1 cellular context compared by ENCODE assay signal in the genomic region with DNA sequence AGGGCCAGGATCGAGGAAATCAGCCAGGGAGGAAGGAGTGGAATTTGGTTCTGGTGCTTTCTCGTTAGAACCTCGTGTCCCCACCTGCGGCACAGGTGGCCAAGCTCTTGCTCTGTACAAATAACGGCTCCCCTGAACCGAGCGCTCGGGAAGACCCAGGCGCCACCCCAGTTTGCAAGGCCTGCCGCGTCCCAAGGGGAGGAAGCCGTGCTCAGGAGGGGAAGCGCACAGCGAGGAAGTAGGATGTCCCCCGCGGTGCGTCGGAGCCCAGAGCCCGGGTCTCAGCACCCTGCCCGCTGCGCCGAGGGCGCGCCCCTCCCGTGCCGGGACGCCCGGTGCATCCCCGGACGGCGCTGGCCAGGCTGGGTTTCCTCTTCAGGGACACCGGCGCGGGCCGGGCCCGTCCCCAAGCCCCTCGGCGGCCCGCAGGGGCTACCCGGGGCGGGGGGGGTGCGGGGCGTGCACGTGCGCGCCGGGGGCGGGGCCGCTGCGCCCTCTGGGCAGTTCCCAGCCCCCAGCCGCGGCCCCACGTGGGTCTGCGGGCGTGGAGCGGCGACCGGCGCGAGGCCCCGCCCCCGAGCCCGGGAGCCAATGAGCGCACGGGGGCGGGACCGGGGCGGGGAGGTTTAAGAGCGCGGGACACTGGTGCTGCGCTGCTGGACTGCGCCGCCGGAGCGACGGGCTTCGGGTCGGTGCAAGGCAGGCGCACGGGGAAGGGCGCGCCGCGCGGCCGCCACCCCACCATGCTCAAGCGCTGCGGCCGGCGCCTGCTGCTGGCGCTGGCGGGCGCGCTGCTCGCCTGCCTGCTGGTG.
TF ChIP-seq lines count a peak whose summit lies in the region.

A gene with protein sequence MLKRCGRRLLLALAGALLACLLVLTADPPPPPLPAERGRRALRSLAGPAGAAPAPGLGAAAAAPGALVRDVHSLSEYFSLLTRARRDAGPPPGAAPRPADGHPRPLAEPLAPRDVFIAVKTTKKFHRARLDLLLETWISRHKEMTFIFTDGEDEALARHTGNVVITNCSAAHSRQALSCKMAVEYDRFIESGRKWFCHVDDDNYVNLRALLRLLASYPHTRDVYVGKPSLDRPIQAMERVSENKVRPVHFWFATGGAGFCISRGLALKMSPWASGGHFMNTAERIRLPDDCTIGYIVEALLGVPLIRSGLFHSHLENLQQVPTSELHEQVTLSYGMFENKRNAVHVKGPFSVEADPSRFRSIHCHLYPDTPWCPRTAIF (plus strand): TSS at position 656 of the 812 bp plus-strand sequence. CDS start 88 bp downstream, at position 744.

TF ChIP-seq in SK-N-SH, 30 proteins besides CTCF, POLR2A, EP300 and RAD21 (continued from another document):
- TF ChIP-seq, protein P1, sequence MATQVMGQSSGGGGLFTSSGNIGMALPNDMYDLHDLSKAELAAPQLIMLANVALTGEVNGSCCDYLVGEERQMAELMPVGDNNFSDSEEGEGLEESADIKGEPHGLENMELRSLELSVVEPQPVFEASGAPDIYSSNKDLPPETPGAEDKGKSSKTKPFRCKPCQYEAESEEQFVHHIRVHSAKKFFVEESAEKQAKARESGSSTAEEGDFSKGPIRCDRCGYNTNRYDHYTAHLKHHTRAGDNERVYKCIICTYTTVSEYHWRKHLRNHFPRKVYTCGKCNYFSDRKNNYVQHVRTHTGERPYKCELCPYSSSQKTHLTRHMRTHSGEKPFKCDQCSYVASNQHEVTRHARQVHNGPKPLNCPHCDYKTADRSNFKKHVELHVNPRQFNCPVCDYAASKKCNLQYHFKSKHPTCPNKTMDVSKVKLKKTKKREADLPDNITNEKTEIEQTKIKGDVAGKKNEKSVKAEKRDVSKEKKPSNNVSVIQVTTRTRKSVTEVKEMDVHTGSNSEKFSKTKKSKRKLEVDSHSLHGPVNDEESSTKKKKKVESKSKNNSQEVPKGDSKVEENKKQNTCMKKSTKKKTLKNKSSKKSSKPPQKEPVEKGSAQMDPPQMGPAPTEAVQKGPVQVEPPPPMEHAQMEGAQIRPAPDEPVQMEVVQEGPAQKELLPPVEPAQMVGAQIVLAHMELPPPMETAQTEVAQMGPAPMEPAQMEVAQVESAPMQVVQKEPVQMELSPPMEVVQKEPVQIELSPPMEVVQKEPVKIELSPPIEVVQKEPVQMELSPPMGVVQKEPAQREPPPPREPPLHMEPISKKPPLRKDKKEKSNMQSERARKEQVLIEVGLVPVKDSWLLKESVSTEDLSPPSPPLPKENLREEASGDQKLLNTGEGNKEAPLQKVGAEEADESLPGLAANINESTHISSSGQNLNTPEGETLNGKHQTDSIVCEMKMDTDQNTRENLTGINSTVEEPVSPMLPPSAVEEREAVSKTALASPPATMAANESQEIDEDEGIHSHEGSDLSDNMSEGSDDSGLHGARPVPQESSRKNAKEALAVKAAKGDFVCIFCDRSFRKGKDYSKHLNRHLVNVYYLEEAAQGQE (IDR thresholded peaks at IDR 0.05; ENCODE audit: low read depth, low read length) = peak; percentile 79
- no peak for TF ChIP-seq ELF1 (IDR thresholded peaks at IDR 0.05)
- peak; percentile 69 for TF ChIP-seq NRF1 (IDR thresholded peaks at IDR 0.05; ENCODE audit: low read depth, low read length)
- TF ChIP-seq SIN3A (IDR thresholded peaks at IDR 0.05; ENCODE audit: borderline replicate concordance, low read depth, low read length) = peak; percentile 81; the same call in 1 of the 2 replicates
- TF ChIP-seq, protein P2, sequence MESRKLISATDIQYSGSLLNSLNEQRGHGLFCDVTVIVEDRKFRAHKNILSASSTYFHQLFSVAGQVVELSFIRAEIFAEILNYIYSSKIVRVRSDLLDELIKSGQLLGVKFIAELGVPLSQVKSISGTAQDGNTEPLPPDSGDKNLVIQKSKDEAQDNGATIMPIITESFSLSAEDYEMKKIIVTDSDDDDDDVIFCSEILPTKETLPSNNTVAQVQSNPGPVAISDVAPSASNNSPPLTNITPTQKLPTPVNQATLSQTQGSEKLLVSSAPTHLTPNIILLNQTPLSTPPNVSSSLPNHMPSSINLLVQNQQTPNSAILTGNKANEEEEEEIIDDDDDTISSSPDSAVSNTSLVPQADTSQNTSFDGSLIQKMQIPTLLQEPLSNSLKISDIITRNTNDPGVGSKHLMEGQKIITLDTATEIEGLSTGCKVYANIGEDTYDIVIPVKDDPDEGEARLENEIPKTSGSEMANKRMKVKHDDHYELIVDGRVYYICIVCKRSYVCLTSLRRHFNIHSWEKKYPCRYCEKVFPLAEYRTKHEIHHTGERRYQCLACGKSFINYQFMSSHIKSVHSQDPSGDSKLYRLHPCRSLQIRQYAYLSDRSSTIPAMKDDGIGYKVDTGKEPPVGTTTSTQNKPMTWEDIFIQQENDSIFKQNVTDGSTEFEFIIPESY (IDR thresholded peaks at IDR 0.05; ENCODE audit: borderline replicate concordance, low read depth) = no peak
- TF ChIP-seq NFIC (IDR thresholded peaks at IDR 0.05; ENCODE audit: borderline replicate concordance) = no peak
- TF ChIP-seq GATA2 (CRISPR knock-in tag; IDR thresholded peaks at IDR 0.05) = no peak
- no peak for TF ChIP-seq JUND (IDR thresholded peaks at IDR 0.05)
- TF ChIP-seq RFX5 (IDR thresholded peaks at IDR 0.05; ENCODE audit: low read length) = no peak
- peak; percentile 12 for TF ChIP-seq CHD2 (IDR thresholded peaks at IDR 0.05; ENCODE audit: low read length, partially characterized antibody)
- TF ChIP-seq MEF2A (IDR thresholded peaks at IDR 0.05; ENCODE audit: borderline replicate concordance, low read depth) = no peak
- TF ChIP-seq, protein P3, sequence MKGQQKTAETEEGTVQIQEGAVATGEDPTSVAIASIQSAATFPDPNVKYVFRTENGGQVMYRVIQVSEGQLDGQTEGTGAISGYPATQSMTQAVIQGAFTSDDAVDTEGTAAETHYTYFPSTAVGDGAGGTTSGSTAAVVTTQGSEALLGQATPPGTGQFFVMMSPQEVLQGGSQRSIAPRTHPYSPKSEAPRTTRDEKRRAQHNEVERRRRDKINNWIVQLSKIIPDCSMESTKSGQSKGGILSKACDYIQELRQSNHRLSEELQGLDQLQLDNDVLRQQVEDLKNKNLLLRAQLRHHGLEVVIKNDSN (IDR thresholded peaks at IDR 0.05; ENCODE audit: borderline replicate concordance, low read depth) = peak; percentile 79
- TF ChIP-seq, protein P4, sequence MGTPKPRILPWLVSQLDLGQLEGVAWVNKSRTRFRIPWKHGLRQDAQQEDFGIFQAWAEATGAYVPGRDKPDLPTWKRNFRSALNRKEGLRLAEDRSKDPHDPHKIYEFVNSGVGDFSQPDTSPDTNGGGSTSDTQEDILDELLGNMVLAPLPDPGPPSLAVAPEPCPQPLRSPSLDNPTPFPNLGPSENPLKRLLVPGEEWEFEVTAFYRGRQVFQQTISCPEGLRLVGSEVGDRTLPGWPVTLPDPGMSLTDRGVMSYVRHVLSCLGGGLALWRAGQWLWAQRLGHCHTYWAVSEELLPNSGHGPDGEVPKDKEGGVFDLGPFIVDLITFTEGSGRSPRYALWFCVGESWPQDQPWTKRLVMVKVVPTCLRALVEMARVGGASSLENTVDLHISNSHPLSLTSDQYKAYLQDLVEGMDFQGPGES (IDR thresholded peaks at IDR 0.05; ENCODE audit: low read depth, low read length) = no peak
- TF ChIP-seq RCOR1 (IDR thresholded peaks at IDR 0.05; ENCODE audit: low read length) = no peak
- TF ChIP-seq, protein P5, sequence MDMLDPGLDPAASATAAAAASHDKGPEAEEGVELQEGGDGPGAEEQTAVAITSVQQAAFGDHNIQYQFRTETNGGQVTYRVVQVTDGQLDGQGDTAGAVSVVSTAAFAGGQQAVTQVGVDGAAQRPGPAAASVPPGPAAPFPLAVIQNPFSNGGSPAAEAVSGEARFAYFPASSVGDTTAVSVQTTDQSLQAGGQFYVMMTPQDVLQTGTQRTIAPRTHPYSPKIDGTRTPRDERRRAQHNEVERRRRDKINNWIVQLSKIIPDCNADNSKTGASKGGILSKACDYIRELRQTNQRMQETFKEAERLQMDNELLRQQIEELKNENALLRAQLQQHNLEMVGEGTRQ (IDR thresholded peaks at IDR 0.05; ENCODE audit: borderline replicate concordance, low read depth, low read length) = no peak
- TF ChIP-seq MXI1 (IDR thresholded peaks at IDR 0.05; ENCODE audit: low read depth, low read length) = peak; percentile 92
- TF ChIP-seq, protein P6, sequence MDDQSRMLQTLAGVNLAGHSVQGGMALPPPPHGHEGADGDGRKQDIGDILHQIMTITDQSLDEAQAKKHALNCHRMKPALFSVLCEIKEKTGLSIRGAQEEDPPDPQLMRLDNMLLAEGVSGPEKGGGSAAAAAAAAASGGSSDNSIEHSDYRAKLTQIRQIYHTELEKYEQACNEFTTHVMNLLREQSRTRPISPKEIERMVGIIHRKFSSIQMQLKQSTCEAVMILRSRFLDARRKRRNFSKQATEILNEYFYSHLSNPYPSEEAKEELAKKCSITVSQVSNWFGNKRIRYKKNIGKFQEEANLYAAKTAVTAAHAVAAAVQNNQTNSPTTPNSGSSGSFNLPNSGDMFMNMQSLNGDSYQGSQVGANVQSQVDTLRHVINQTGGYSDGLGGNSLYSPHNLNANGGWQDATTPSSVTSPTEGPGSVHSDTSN (IDR thresholded peaks at IDR 0.05) = peak; percentile 33
- TF ChIP-seq YY1 (IDR thresholded peaks at IDR 0.05; ENCODE audit: low read depth) = no peak
- TF ChIP-seq POLR2AphosphoS5 (IDR thresholded peaks at IDR 0.05; ENCODE audit: low read depth, low read length) = peak; percentile 99
- TF ChIP-seq TEAD4 (IDR thresholded peaks at IDR 0.05; ENCODE audit: borderline replicate concordance, insufficient read depth) = 0 out of 2 replicates have a peak, but pooled peaks have one; percentile 11
- no peak for TF ChIP-seq FOXM1 (IDR thresholded peaks at IDR 0.05; ENCODE audit: low read depth)
- no peak for TF ChIP-seq GABPA (IDR thresholded peaks at IDR 0.05; ENCODE audit: low read depth)
- no peak for TF ChIP-seq EZH2phosphoT487 (IDR thresholded peaks at IDR 0.05; ENCODE audit: borderline replicate concordance, low read depth)
- TF ChIP-seq TCF12 (IDR thresholded peaks at IDR 0.05) = no peak
- TF ChIP-seq FOXJ3 (CRISPR knock-in tag; IDR thresholded peaks at IDR 0.05) = no peak
- 0 out of 2 replicates have a peak, but pooled peaks have one; percentile 4 for TF ChIP-seq SMC3 (IDR thresholded peaks at IDR 0.05; ENCODE audit: low read depth, low read length)
- TF ChIP-seq, protein P7, sequence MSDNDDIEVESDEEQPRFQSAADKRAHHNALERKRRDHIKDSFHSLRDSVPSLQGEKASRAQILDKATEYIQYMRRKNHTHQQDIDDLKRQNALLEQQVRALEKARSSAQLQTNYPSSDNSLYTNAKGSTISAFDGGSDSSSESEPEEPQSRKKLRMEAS (IDR thresholded peaks at IDR 0.05; ENCODE audit: low read depth) = peak; percentile 85; the same call in 1 of the 2 replicates
- no peak for TF ChIP-seq RXRA (IDR thresholded peaks at IDR 0.05; ENCODE audit: borderline replicate concordance, low read depth)
- peak; percentile 98 for TF ChIP-seq TAF1 (IDR thresholded peaks at IDR 0.05; ENCODE audit: borderline replicate concordance, low read depth, low read length)
